ENCODE assay signal across 8 cellular contexts in genomic region chr21:45286671-45287437, GRCh38. TPM values are rescaled to one million over a fixed set of nuclear protein-coding genes. Genes with fewer than 3 reads are reported as not detected.
DNase-seq lines count a peak whose midpoint lies in the region; ATAC-seq, FAIRE-seq and TF ChIP-seq lines count a peak whose summit lies in the region.

No MANE protein-coding gene starts in this region.

- H3K27me3 ChIP-seq in HepG2 (ENCODE audit: control insufficient read depth in 1 of 2, insufficient read depth in 2 of 2, low read length in 2 of 2) (no peaks in the 10 kb centered on the region), tibial artery (no peaks in the 10 kb centered on the region)

- POLR2A ChIA-PET in HepG2 (lab: Yijun Ruan, JAX) = interaction anchor here (1.1 to 2.6 kb wide), 6 partner anchors 22 to 238 kb away, joined by 6 to 13 read pairs (median 8); no protein-coding TSS in a partner anchor

- TF ChIP-seq RAD21 in HepG2 (CRISPR knock-in tag; IDR thresholded peaks at IDR 0.05) = no peak

- H3K4me3 Mint-ChIP-seq in activated CD4-positive, alpha-beta T cell treated with anti-CD3 and anti-CD28 coated beads, Interleukin-2, amount 10 ng/mL, durations not matched to agents 24 days and 14 days = peak overlapping the region; percentile 48

- H3K36me3 Mint-ChIP-seq in activated CD4-positive, alpha-beta T cell treated with anti-CD3 and anti-CD28 coated beads, Interleukin-2, amount 10 ng/mL, durations not matched to agents 24 days and 14 days (ENCODE audit: low read depth) = peaks cover 17% of the 10 kb centered on the region

- no peak for DNase-seq in activated CD4-positive, alpha-beta T cell treated with anti-CD3 and anti-CD28 coated beads, Interleukin-2, amount 10 ng/mL, durations not matched to agents 24 days and 14 days
- no peak for DNase-seq in activated CD4-positive, alpha-beta T cell treated with anti-CD3 and anti-CD28 coated beads for 4 hours
- DNase-seq in astrocyte of the cerebellum (ENCODE audit: low read depth) (no peak), HepG2 (ENCODE audit: low spot score) (no peak), tibial artery (peak; percentile 21 to 66)
- no peak for DNase-seq in stimulated activated CD4-positive, alpha-beta T cell treated with anti-CD3 and anti-CD28 coated beads, Interleukin-4, amount 100 ng/mL, for 1 hour

- peak overlapping the region; percentile 55 for H3K4me2 ChIP-seq in HepG2 (ENCODE audit: low read depth, low read length)

- H3K27me3 Mint-ChIP-seq in activated CD4-positive, alpha-beta T cell treated with anti-CD3 and anti-CD28 coated beads, Interleukin-2, amount 10 ng/mL, durations not matched to agents 24 days and 14 days = peaks cover 4% of the 10 kb centered on the region

- peaks cover 10% of the 10 kb centered on the region for H3K4me1 Mint-ChIP-seq in activated CD4-positive, alpha-beta T cell treated with anti-CD3 and anti-CD28 coated beads, Interleukin-2, amount 10 ng/mL, durations not matched to agents 24 days and 14 days

- TF ChIP-seq EP300 in HepG2 (IDR thresholded peaks at IDR 0.05; ENCODE audit: low read depth in 2 of 2, low read length in 2 of 2) = no peak
- TF ChIP-seq EP300 in HepG2 (CRISPR knock-in tag; IDR thresholded peaks at IDR 0.05; ENCODE audit: borderline replicate concordance) = no peak

- H3K36me3 ChIP-seq in HepG2 (replicated peaks in 1 of 2; ENCODE audit: control insufficient read depth in 1 of 2, insufficient read depth in 2 of 2, low read length in 2 of 2) (peaks cover 19 to 33% of the 10 kb centered on the region in 2 experiments; a peak in 4 of 5 replicates), tibial artery (peaks cover 36 to 42% (median 42%) of the 10 kb centered on the region in 3 donors)

- H3K4me3 ChIP-seq in astrocyte of the cerebellum (ENCODE audit: low read depth, low read length) (peak overlapping the region; percentile 73), HepG2 (replicated peaks in 1 of 3; ENCODE audit: insufficient read depth in 1 of 3, low read depth in 2 of 3, low read length in 3 of 3) (peak overlapping the region in 2 of 3 experiments; percentile 85 to 95; a peak in 4 of 6 replicates), tibial artery (peak overlapping the region; percentile 79 to 81)

- H3K9ac ChIP-seq in HepG2 (ENCODE audit: insufficient read depth, low read depth, low read length) = peak overlapping the region; percentile 43; the same call in 1 of the 2 replicates

- FAIRE-seq in HepG2 (lab: Jason Lieb, UNC) = no peak

- H2AFZ ChIP-seq in HepG2 (ENCODE audit: low read length) = no peak overlapping the region

- no peak overlapping the region for H3K27ac Mint-ChIP-seq in activated CD4-positive, alpha-beta T cell treated with anti-CD3 and anti-CD28 coated beads, Interleukin-2, amount 10 ng/mL, durations not matched to agents 24 days and 14 days

- TF ChIP-seq CTCF in astrocyte of the cerebellum (IDR thresholded peaks at IDR 0.05; ENCODE audit: low read depth, low read length, missing control alignments) (no peak), HepG2 (CRISPR knock-in tag; IDR thresholded peaks at IDR 0.05) (no peak), tibial artery (IDR thresholded peaks at IDR 0.05) (no peak)

- no peaks in the 10 kb centered on the region for H3K9me3 Mint-ChIP-seq in activated CD4-positive, alpha-beta T cell treated with anti-CD3 and anti-CD28 coated beads, Interleukin-2, amount 10 ng/mL, durations not matched to agents 24 days and 14 days

- WGBS in HepG2 (ENCODE audit: low lambda C conversion rate) = 70% methylated on average over 36 of the region's 54 CpGs

- TF ChIP-seq POLR2A in HepG2 (IDR thresholded peaks at IDR 0.05; ENCODE audit: insufficient read depth in 1 of 2, low read depth in 2 of 2, low read length in 2 of 2) = no peak

- H3K9me3 ChIP-seq in HepG2 (ENCODE audit: low read length) (no peaks in the 10 kb centered on the region), tibial artery (no peaks in the 10 kb centered on the region)

- intact Hi-C loops in activated CD4-positive, alpha-beta T cell treated with anti-CD3 and anti-CD28 coated beads, Interleukin-2, amount 10 ng/mL, durations not matched to agents 24 days and 14 days (cut with micrococcal nuclease) = loop anchor here (5.0 to 10.0 kb wide), 2 partner anchors 202 to 355 kb away; partner anchors contain the start of gene PCBP3
- intact Hi-C loops in HepG2 (cut with micrococcal nuclease; ENCODE audit: unreplicated experiment) (no loop called here), tibial artery (cut with DNase I; ENCODE audit: low total_unique reads) (loop anchor here (10.0 kb wide), 1 partner anchor 342 kb away; the partner anchor contains the start of gene SLX9)

- H3K4me1 ChIP-seq in HepG2 (ENCODE audit: insufficient read depth, low read length) = peaks cover 19% of the 10 kb centered on the region
- H3K4me1 ChIP-seq in tibial artery = peaks cover 0 to 35% (median 27%) of the 10 kb centered on the region in 4 donors

- H3K27ac ChIP-seq in HepG2 (ENCODE audit: extremely low read length, insufficient read depth, low read length) = no peak overlapping the region
- peak overlapping the region; percentile 28 to 84 for H3K27ac ChIP-seq in tibial artery

- in situ Hi-C loops in astrocyte of the cerebellum (cut with HindIII; ENCODE audit: low sequenced_read_pairs) = no loop called here
- in situ Hi-C loops in HepG2 (cut with HindIII; ENCODE audit: extremely low pct_ligation_motif_present, low pct_unique_long_range_greater_than_20kb) = no loop called here

- CTCF ChIA-PET in HepG2 (lab: Yijun Ruan, JAX; ENCODE audit: low intra/inter-chr PET ratio, low total read pairs) = no interaction called here

- ATAC-seq in HepG2 (no peak), GM21528 (IDR thresholded peaks at IDR 0.05; ENCODE audit: low FRiP score, unreplicated experiment) (no peak), HG02798 (IDR thresholded peaks at IDR 0.05; ENCODE audit: poor library complexity, unreplicated experiment) (no peak)

- H3K79me2 ChIP-seq in HepG2 (ENCODE audit: insufficient read depth, low read length) = peaks cover 13% of the 10 kb centered on the region

- no peaks in the 10 kb centered on the region for H4K20me1 ChIP-seq in HepG2 (ENCODE audit: insufficient read depth, low read length)

- BruUV-seq in HepG2 (replicated peaks; lab: Mats Ljungman, UMichigan) = no TSS peak

TF ChIP-seq in HepG2, 621 proteins besides CTCF, POLR2A, EP300 and RAD21:
- TF ChIP-seq ZNF768 (CRISPR knock-in tag; IDR thresholded peaks at IDR 0.05) (peak; percentile 16; the same call in 1 of the 2 replicates), SMC3 (IDR thresholded peaks at IDR 0.05; ENCODE audit: low read length) (no peak), HNRNPK (IDR thresholded peaks at IDR 0.05; ENCODE audit: low read depth, low read length, poor library complexity, severe bottlenecking) (peak; percentile 61), RBFOX2 (IDR thresholded peaks at IDR 0.05; ENCODE audit: low read depth, low read length) (peak; percentile 43; the same call in 1 of the 2 replicates), AGO2 (optimal IDR thresholded peaks at IDR 0.05; ENCODE audit: low read depth, low read length) (peak; percentile 39)

RNA-seq across cellular contexts. Expression of gene POFUT2, which starts 0.8 kb away (rescaled TPM):
- total RNA-seq in activated CD4-positive, alpha-beta T cell treated with anti-CD3 and anti-CD28 coated beads, Interleukin-2, amount 10 ng/mL, durations not matched to agents 24 days and 14 days = 15.5 and 17.9 TPM in 2 replicates
- 9.8 and 24.0 TPM in 2 replicates for total RNA-seq in HepG2 (2016; rRNA removed; fragmentation: Illumina TruSeq; extraction: Trizol)
- 2.9 and 4.1 TPM in 2 replicates for total RNA-seq in HepG2 (2016; cell fraction: cytosol; rRNA removed; fragmentation: Illumina TruSeq; extraction: Trizol; ENCODE audit: low read depth)
- 8.5 and 20.1 TPM in 2 replicates for total RNA-seq in HepG2 (2016; cell fraction: insoluble cytoplasmic fraction; rRNA removed; fragmentation: Illumina TruSeq; extraction: Trizol)
- total RNA-seq in HepG2 (2016; cell fraction: membrane; rRNA removed; fragmentation: Illumina TruSeq; extraction: Trizol) = 7.7 and 7.9 TPM in 2 replicates
- total RNA-seq in HepG2 (2016; cell fraction: nucleus; rRNA removed; fragmentation: Illumina TruSeq; extraction: Trizol) = 29.0 and 30.4 TPM in 2 replicates
- polyA plus RNA-seq in HepG2 (2011; rRNA removed) = 21.7 and 22.8 TPM in 2 replicates
- 14.9 and 16.0 TPM in 2 replicates for polyA plus RNA-seq in HepG2 (2011; cell fraction: cytosol; rRNA removed)
- 67.0 and 84.3 TPM in 2 replicates for polyA plus RNA-seq in HepG2 (2011; cell fraction: nucleus; rRNA removed)
- 25.3 and 34.5 TPM in 2 replicates for polyA plus RNA-seq in HepG2 (2012)
- polyA plus RNA-seq in HepG2 (2016; cell fraction: cytosol; fragmentation: Illumina TruSeq; extraction: Trizol; ENCODE audit: low read depth) = 3.3 and 3.7 TPM in 2 replicates
- 7.8 and 10.0 TPM in 2 replicates for polyA plus RNA-seq in HepG2 (2016; cell fraction: insoluble cytoplasmic fraction; fragmentation: Illumina TruSeq; extraction: Trizol; ENCODE audit: low read depth)
- polyA plus RNA-seq in HepG2 (2016; cell fraction: membrane; fragmentation: Illumina TruSeq; extraction: Trizol; ENCODE audit: low read depth) = 6.3 and 6.9 TPM in 2 replicates
- polyA plus RNA-seq in HepG2 (2016; cell fraction: nucleus; fragmentation: Illumina TruSeq; extraction: Trizol; ENCODE audit: insufficient read depth, low read depth) = 66.5 TPM in 2 replicates
- polyA minus RNA-seq in HepG2 (2011; rRNA and poly(A)+ RNA removed; ENCODE audit: low replicate concordance) = 10.4 and 14.1 TPM in 2 replicates
- 8.6 and 9.1 TPM in 2 replicates for polyA minus RNA-seq in HepG2 (2011; cell fraction: cytosol; rRNA and poly(A)+ RNA removed)
- polyA minus RNA-seq in HepG2 (2011; cell fraction: nucleus; rRNA and poly(A)+ RNA removed) = 22.9 and 23.1 TPM in 2 replicates

Comparison
In these comparisons a context has a peak if more than half of its experiments do, and no peak if none do; other contexts are left out.
1. DNase-seq: peak in tibial artery (2 of 2); none in activated CD4-positive, alpha-beta T cell treated with anti-CD3 and anti-CD28 coated beads, Interleukin-2, amount 10 ng/mL, durations not matched to agents 24 days and 14 days (single experiment), activated CD4-positive, alpha-beta T cell treated with anti-CD3 and anti-CD28 coated beads for 4 hours (0 of 2), astrocyte of the cerebellum (single experiment), HepG2 (single experiment) and stimulated activated CD4-positive, alpha-beta T cell treated with anti-CD3 and anti-CD28 coated beads, Interleukin-4, amount 100 ng/mL, for 1 hour (single experiment).
2. Peak in every context shown above with its lines, with median percentiles within 50 percentile points of each other: H3K4me3 ChIP-seq.